Comparison of ENCODE assay signal across 30 cellular contexts in genomic region chr6:158021376-158021775, GRCh38. TPM values are rescaled to one million over a fixed set of nuclear protein-coding genes. Genes with fewer than 3 reads are reported as not detected.
DNase-seq lines count a peak whose midpoint lies in the region; ATAC-seq and TF ChIP-seq lines count a peak whose summit lies in the region.
"Had no signal": no experiment of that assay in that cellular context is flagged by ENCODE, and none has a peak within 500 bp of the region (broad histone marks: within the 10 kb centered on the region; RNA-seq: fewer than 3 reads in every experiment).

No MANE protein-coding gene starts in this region.

- ATAC-seq in left cardiac atrium = no peak
- ATAC-seq in right cardiac atrium = no peak
- no peak for ATAC-seq in naive thymus-derived CD4-positive, alpha-beta T cell
- ATAC-seq: A549; activated CD8-positive, alpha-beta memory T cell treated with anti-CD3 and anti-CD28 coated beads, Interleukin-2, amount 10 ng/mL, durations not matched to agents 7 days and 5 days; GM23338; left lung; natural killer cell; pancreas; right lobe of liver had no signal

- H3K4me1 ChIP-seq in right cardiac atrium (ENCODE audit: control insufficient read depth, insufficient read depth, low read length) = peaks cover 5% of the 10 kb centered on the region
- H3K4me1 ChIP-seq in naive thymus-derived CD4-positive, alpha-beta T cell (ENCODE audit: control insufficient read depth in 2 of 2, insufficient read depth in 2 of 2, low read length in 2 of 2) = peaks cover 6 to 8% of the 10 kb centered on the region in 2 donors
- peaks cover 0 to 18% (median 4%) of the 10 kb centered on the region in 4 donors for H3K4me1 ChIP-seq in Peyer's patch
- no peaks in the 10 kb centered on the region for H3K4me1 ChIP-seq in prostate gland (replicated peaks)
- H3K4me1 ChIP-seq: right lobe of liver had no signal

- TF ChIP-seq POLR2A in Peyer's patch (IDR thresholded peaks at IDR 0.05) = no peak
- no peak for TF ChIP-seq POLR2A in prostate gland (IDR thresholded peaks at IDR 0.05)

- POLR2A ChIA-PET in naive thymus-derived CD4-positive, alpha-beta T cell (lab: Charles Lee) = interaction anchor here (1.2 kb wide), 1 partner anchor 10 kb away, joined by 3 read pairs; no protein-coding TSS in a partner anchor

- H3K27ac ChIP-seq in right cardiac atrium (ENCODE audit: low read length) (no peak overlapping the region), cingulate gyrus (ENCODE audit: low read depth, low read length) (peak overlapping the region; percentile 29), temporal lobe (ENCODE audit: low read depth, low read length) (peak overlapping the region; percentile 22), Peyer's patch (no peak overlapping the region), prostate gland (no peak overlapping the region)
- no peak overlapping the region for H3K27ac ChIP-seq in naive thymus-derived CD4-positive, alpha-beta T cell (ENCODE audit: low read depth, low read length)
- H3K27ac ChIP-seq: cardiac muscle cell, left lung, pancreas, PC-9, right lobe of liver had no signal

- H3K27me3 ChIP-seq in right cardiac atrium (ENCODE audit: control insufficient read depth, insufficient read depth) = no peaks in the 10 kb centered on the region
- H3K27me3 ChIP-seq in naive thymus-derived CD4-positive, alpha-beta T cell (ENCODE audit: control insufficient read depth in 2 of 2, insufficient read depth in 2 of 2, low read length in 2 of 2) = no peaks in the 10 kb centered on the region
- H3K27me3 ChIP-seq in Peyer's patch = no peaks in the 10 kb centered on the region
- H3K27me3 ChIP-seq in prostate gland (replicated peaks; ENCODE audit: insufficient read depth) = no peaks in the 10 kb centered on the region
- H3K27me3 ChIP-seq: cardiac muscle cell, left lung, pancreas, right lobe of liver had no signal

- H3K36me3 ChIP-seq in naive thymus-derived CD4-positive, alpha-beta T cell (ENCODE audit: control insufficient read depth in 2 of 3, insufficient read depth in 3 of 3, low read length in 3 of 3) = peaks cover 0 to 41% (median 0%) of the 10 kb centered on the region in 3 experiments
- H3K36me3 ChIP-seq in Peyer's patch (peaks cover 0 to 11% (median 0%) of the 10 kb centered on the region in 3 donors), prostate gland (no peaks in the 10 kb centered on the region)
- H3K36me3 ChIP-seq: cardiac muscle cell, pancreas, right lobe of liver had no signal

- intact Hi-C loops in left cardiac atrium (cut with DNase I) (loop anchor here in 1 of 2 donors (5.0 kb wide), 1 partner anchor 34 kb away; no protein-coding TSS in a partner anchor), right cardiac atrium (cut with DNase I) (no loop called here), prostate gland (cut with DNase I) (no loop called here)
- intact Hi-C loops in naive thymus-derived CD4-positive, alpha-beta T cell (cut with micrococcal nuclease) = no loop called here

- CTCF ChIA-PET in naive thymus-derived CD4-positive, alpha-beta T cell (lab: Charles Lee) = no interaction called here

- peak; percentile 5 for DNase-seq in left cardiac atrium
- DNase-seq in right cardiac atrium = no peak
- no peak for DNase-seq in naive thymus-derived CD4-positive, alpha-beta T cell
- no peak for DNase-seq in NCI-H2107 treated with DMSO at 0.1 percent for 48 hours (lab: John Stamatoyannopoulos, UW; ENCODE audit: unreplicated experiment)
- DNase-seq in Peyer's patch = no peak
- no peak for DNase-seq in prostate gland (ENCODE audit: low spot score)
- DNase-seq: activated CD4-positive, alpha-beta T cell treated with anti-CD3 and anti-CD28 coated beads, Interleukin-2, amount 50 U/mL, for 1 hour; activated CD8-positive, alpha-beta memory T cell treated with anti-CD3 and anti-CD28 coated beads, Interleukin-2, amount 10 ng/mL, durations not matched to agents 7 days and 5 days; activated naive CD4-positive, alpha-beta T cell treated with anti-CD3 and anti-CD28 coated beads, Interleukin-2, amount 50 U/mL, for 16 hours; activated T-cell treated with anti-CD3 and anti-CD28 coated beads, Interleukin-2, amount 50 U/mL, for 48 hours; natural killer cell; NCI-H1048; NCI-H1694 treated with DMSO at 0.1 percent for 48 hours; NCI-H2171 treated with DMSO at 0.1 percent for 48 hours; NCI-H524; NK-92 treated with Interleukin-12 subunit alpha and Interleukin-12 subunit beta, amount 100 ng/mL, for 24 hours; PC-9; SHP77 treated with DMSO at 0.1 percent for 48 hours; stimulated activated CD4-positive, alpha-beta T cell treated with anti-CD3 and anti-CD28 coated beads, Interleukin-15, amount 100 ng/mL, for 24 hours; stimulated activated naive CD4-positive, alpha-beta T cell treated with Interleukin-2 at 50 U/mL for 16 hours had no signal

- no peak overlapping the region for H3K4me3 Mint-ChIP-seq in naive thymus-derived CD4-positive, alpha-beta T cell
- H3K4me3 Mint-ChIP-seq: activated CD8-positive, alpha-beta memory T cell treated with anti-CD3 and anti-CD28 coated beads, Interleukin-2, amount 10 ng/mL, durations not matched to agents 7 days and 5 days; B cell; GM23338; IgD-negative memory B cell; natural killer cell had no signal

- H3K27me3 Mint-ChIP-seq in naive thymus-derived CD4-positive, alpha-beta T cell = no peaks in the 10 kb centered on the region
- H3K27me3 Mint-ChIP-seq: activated CD8-positive, alpha-beta memory T cell treated with anti-CD3 and anti-CD28 coated beads, Interleukin-2, amount 10 ng/mL, durations not matched to agents 7 days and 5 days; B cell; IgD-negative memory B cell had no signal

- H3K4me3 ChIP-seq in right cardiac atrium (ENCODE audit: low read length) (no peak overlapping the region), Peyer's patch (no peak overlapping the region), prostate gland (no peak overlapping the region)
- no peak overlapping the region for H3K4me3 ChIP-seq in naive thymus-derived CD4-positive, alpha-beta T cell (ENCODE audit: low read length)
- H3K4me3 ChIP-seq: A549, cardiac muscle cell, GM23338, left lung, pancreas, PC-9, right lobe of liver had no signal

- H3K4me1 Mint-ChIP-seq in naive thymus-derived CD4-positive, alpha-beta T cell = peaks cover 6 to 24% (median 12%) of the 10 kb centered on the region in 7 donors

- H3K9me3 ChIP-seq in right cardiac atrium (ENCODE audit: control insufficient read depth, low read length) = no peaks in the 10 kb centered on the region
- no peaks in the 10 kb centered on the region for H3K9me3 ChIP-seq in naive thymus-derived CD4-positive, alpha-beta T cell (ENCODE audit: control insufficient read depth in 2 of 3, low read length in 3 of 3)
- H3K9me3 ChIP-seq in Peyer's patch = no peaks in the 10 kb centered on the region
- H3K9me3 ChIP-seq in prostate gland = no peaks in the 10 kb centered on the region
- H3K9me3 ChIP-seq: A549, left lung, pancreas, right lobe of liver had no signal

- H3K27ac Mint-ChIP-seq in naive thymus-derived CD4-positive, alpha-beta T cell = peak overlapping the region in 5 of 9 donors; percentile 21 to 63 (median 55)
- H3K27ac Mint-ChIP-seq: B cell had no signal

- TF ChIP-seq CTCF in Peyer's patch (IDR thresholded peaks at IDR 0.05) = no peak
- no peak for TF ChIP-seq CTCF in prostate gland (IDR thresholded peaks at IDR 0.05)

- peaks cover 0 to 22% (median 9%) of the 10 kb centered on the region in 5 donors for H3K36me3 Mint-ChIP-seq in naive thymus-derived CD4-positive, alpha-beta T cell
- H3K36me3 Mint-ChIP-seq: natural killer cell had no signal

- H3K9me3 Mint-ChIP-seq in naive thymus-derived CD4-positive, alpha-beta T cell = no peaks in the 10 kb centered on the region
- H3K9me3 Mint-ChIP-seq: GM23338, IgD-negative memory B cell, natural killer cell had no signal

- 86% methylated on average over 4 of the region's 4 CpGs for WGBS in right cardiac atrium
- 95% methylated on average over 4 of the region's 4 CpGs for WGBS in prostate gland

RNA-seq across cellular contexts. Expression of gene SYNJ2, which starts 39.7 kb away (rescaled TPM):
- total RNA-seq in left cardiac atrium (10 to 100 TPM; 10.2 to 23.4 TPM), right cardiac atrium (10 to 100 TPM; 13.4 to 26.3 (median 20.4) TPM), temporal lobe (6.6 TPM), Peyer's patch (10 to 100 TPM; 26.8 to 47.2 (median 34.0) TPM), prostate gland (10 to 100 TPM; 19.7 to 19.9 TPM)
- 9.5 TPM for polyA plus RNA-seq in right cardiac atrium
- 10 to 100 TPM; 22.4 to 36.6 (median 22.5) TPM for total RNA-seq in naive thymus-derived CD4-positive, alpha-beta T cell
- polyA plus RNA-seq in naive thymus-derived CD4-positive, alpha-beta T cell = 10 to 100 TPM; 12.0 to 18.0 TPM

Comparison
In these comparisons a context has a peak if more than half of its experiments do, and no peak if none do; other contexts are left out.
1. H3K27ac ChIP-seq: peak in cingulate gyrus (single experiment) and temporal lobe (single experiment); none in right cardiac atrium (single experiment), naive thymus-derived CD4-positive, alpha-beta T cell (single experiment), Peyer's patch (0 of 4) and prostate gland (0 of 2).